1 cellular context compared by ENCODE assay signal in the genomic region with DNA sequence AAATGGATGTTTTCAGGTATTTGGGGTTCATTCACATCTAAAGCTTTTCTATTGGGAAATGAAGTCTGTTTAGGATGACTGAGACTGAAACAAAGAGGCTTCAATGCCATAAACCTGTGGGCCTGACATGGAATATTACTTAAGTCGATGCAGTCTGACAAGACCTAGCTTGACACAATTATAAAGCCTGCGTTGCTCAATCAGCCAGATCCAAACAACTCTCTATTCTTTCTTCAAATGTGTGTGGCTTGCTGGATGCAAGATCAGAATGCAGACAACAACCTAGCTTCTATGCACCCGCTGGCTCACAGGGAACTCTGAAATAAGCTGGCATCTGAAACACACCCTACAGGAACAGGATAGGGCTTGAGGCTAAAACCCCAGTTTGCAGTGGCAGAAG.
TF ChIP-seq lines count a peak whose summit lies in the region.

No MANE protein-coding gene starts in this region.

TF ChIP-seq in SK-N-SH, 30 proteins besides CTCF, POLR2A, EP300 and RAD21 (continued from another document):
- TF ChIP-seq, protein P1, sequence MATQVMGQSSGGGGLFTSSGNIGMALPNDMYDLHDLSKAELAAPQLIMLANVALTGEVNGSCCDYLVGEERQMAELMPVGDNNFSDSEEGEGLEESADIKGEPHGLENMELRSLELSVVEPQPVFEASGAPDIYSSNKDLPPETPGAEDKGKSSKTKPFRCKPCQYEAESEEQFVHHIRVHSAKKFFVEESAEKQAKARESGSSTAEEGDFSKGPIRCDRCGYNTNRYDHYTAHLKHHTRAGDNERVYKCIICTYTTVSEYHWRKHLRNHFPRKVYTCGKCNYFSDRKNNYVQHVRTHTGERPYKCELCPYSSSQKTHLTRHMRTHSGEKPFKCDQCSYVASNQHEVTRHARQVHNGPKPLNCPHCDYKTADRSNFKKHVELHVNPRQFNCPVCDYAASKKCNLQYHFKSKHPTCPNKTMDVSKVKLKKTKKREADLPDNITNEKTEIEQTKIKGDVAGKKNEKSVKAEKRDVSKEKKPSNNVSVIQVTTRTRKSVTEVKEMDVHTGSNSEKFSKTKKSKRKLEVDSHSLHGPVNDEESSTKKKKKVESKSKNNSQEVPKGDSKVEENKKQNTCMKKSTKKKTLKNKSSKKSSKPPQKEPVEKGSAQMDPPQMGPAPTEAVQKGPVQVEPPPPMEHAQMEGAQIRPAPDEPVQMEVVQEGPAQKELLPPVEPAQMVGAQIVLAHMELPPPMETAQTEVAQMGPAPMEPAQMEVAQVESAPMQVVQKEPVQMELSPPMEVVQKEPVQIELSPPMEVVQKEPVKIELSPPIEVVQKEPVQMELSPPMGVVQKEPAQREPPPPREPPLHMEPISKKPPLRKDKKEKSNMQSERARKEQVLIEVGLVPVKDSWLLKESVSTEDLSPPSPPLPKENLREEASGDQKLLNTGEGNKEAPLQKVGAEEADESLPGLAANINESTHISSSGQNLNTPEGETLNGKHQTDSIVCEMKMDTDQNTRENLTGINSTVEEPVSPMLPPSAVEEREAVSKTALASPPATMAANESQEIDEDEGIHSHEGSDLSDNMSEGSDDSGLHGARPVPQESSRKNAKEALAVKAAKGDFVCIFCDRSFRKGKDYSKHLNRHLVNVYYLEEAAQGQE (IDR thresholded peaks at IDR 0.05; ENCODE audit: low read depth, low read length), result no peak
- TF ChIP-seq NRF1 (IDR thresholded peaks at IDR 0.05; ENCODE audit: low read depth, low read length) (no peak), SIN3A (IDR thresholded peaks at IDR 0.05; ENCODE audit: borderline replicate concordance, low read depth, low read length) (no peak), ELF1 (IDR thresholded peaks at IDR 0.05) (no peak), TAF1 (IDR thresholded peaks at IDR 0.05; ENCODE audit: borderline replicate concordance, low read depth, low read length) (no peak), SMC3 (IDR thresholded peaks at IDR 0.05; ENCODE audit: low read depth, low read length) (no peak), TEAD4 (IDR thresholded peaks at IDR 0.05; ENCODE audit: borderline replicate concordance, insufficient read depth) (no peak), JUND (IDR thresholded peaks at IDR 0.05) (no peak), RFX5 (IDR thresholded peaks at IDR 0.05; ENCODE audit: low read length) (no peak), MEF2A (IDR thresholded peaks at IDR 0.05; ENCODE audit: borderline replicate concordance, low read depth) (no peak), GATA2 (CRISPR knock-in tag; IDR thresholded peaks at IDR 0.05) (no peak), EZH2phosphoT487 (IDR thresholded peaks at IDR 0.05; ENCODE audit: borderline replicate concordance, low read depth) (no peak)
- TF ChIP-seq, protein P2, sequence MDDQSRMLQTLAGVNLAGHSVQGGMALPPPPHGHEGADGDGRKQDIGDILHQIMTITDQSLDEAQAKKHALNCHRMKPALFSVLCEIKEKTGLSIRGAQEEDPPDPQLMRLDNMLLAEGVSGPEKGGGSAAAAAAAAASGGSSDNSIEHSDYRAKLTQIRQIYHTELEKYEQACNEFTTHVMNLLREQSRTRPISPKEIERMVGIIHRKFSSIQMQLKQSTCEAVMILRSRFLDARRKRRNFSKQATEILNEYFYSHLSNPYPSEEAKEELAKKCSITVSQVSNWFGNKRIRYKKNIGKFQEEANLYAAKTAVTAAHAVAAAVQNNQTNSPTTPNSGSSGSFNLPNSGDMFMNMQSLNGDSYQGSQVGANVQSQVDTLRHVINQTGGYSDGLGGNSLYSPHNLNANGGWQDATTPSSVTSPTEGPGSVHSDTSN (IDR thresholded peaks at IDR 0.05), result no peak
- TF ChIP-seq, protein P3, sequence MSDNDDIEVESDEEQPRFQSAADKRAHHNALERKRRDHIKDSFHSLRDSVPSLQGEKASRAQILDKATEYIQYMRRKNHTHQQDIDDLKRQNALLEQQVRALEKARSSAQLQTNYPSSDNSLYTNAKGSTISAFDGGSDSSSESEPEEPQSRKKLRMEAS (IDR thresholded peaks at IDR 0.05; ENCODE audit: low read depth), result no peak
